ENCODE assay signal across 8 cellular contexts in the genomic region with DNA sequence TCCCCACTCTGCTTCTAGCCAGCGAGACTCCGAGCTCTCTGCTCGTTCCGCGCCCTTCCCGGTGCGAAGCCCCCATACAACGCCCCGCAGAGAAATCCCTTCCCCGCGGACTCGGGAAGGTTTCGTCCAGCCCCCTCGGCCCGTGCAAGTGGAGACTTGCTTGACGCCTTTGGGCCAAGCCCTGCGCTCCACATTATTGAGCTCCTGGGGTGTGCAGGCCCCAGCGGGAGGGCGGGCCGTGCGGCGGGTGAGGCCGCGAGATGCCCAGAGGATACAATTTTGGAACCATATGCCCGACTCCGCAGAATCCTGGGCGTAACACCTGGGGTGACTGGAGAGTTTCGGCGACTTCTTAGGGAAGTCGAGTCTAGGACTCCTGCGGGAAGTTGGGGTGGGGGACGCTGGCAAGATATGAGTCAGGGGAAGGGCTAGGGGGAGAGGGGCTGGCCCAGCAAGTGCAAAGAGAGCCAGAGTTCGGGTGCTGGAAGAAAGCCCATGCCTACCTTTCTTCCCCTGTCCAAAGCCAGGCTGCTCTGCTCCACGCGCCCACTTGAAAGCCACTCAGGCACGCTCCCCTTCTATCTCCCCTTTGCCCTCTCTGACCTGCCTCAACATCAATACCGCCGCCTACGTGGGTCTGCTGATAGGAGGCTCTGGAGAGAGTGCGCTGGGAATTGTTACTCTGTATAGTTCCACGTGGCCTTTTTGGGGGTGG. TPM values are rescaled to one million over a fixed set of nuclear protein-coding genes. Genes with fewer than 3 reads are reported as not detected.
A peak's percentile ranks its signal among the peaks of the same experiment; 100 is the strongest.
DNase-seq lines count a peak whose midpoint lies in the region; ATAC-seq and TF ChIP-seq lines count a peak whose summit lies in the region.

No MANE protein-coding gene starts in this region.

- no peak for TF ChIP-seq CTCF in left ventricle myocardium inferior (IDR thresholded peaks at IDR 0.05; ENCODE audit: borderline replicate concordance)
- TF ChIP-seq CTCF in dorsolateral prefrontal cortex (IDR thresholded peaks at IDR 0.05 in 54 of 56, conservative IDR thresholded peaks at IDR 0.05 in 2 of 56; ENCODE audit: low read depth in 1 of 56, partially characterized antibody in 56 of 56), result no peak

- H3K36me3 Mint-ChIP-seq in activated T-helper 1 cell treated with anti-CD3 and anti-CD28 coated beads, Interleukin-12 subunit alpha, Interleukin-12 subunit beta, Interleukin-2, Interleukin-4 antibody, amounts not matched to agents 30 ng/mL and 10 ng/mL and 1 ng/mL, durations not matched to agents 14 hours and 24 hours and 36 hours (ENCODE audit: low read depth), result peaks cover 2% of the 10 kb centered on the region

- ATAC-seq in Right ventricle myocardium superior (ENCODE audit: poor library complexity), result no peak

- no peaks in the 10 kb centered on the region for H3K9me3 ChIP-seq in left ventricle myocardium inferior (replicated peaks)

- no peaks in the 10 kb centered on the region for H3K27me3 Mint-ChIP-seq in activated T-helper 1 cell treated with anti-CD3 and anti-CD28 coated beads, Interleukin-12 subunit alpha, Interleukin-12 subunit beta, Interleukin-2, Interleukin-4 antibody, amounts not matched to agents 30 ng/mL and 10 ng/mL and 1 ng/mL, durations not matched to agents 14 hours and 24 hours and 36 hours (ENCODE audit: insufficient read depth)

- peaks cover 16% of the 10 kb centered on the region for H3K4me1 Mint-ChIP-seq in activated T-helper 1 cell treated with anti-CD3 and anti-CD28 coated beads, Interleukin-12 subunit alpha, Interleukin-12 subunit beta, Interleukin-2, Interleukin-4 antibody, amounts not matched to agents 30 ng/mL and 10 ng/mL and 1 ng/mL, durations not matched to agents 14 hours and 24 hours and 36 hours (ENCODE audit: low read depth)

- peak overlapping the region; percentile 66 for H3K4me3 Mint-ChIP-seq in activated T-helper 1 cell treated with anti-CD3 and anti-CD28 coated beads, Interleukin-12 subunit alpha, Interleukin-12 subunit beta, Interleukin-2, Interleukin-4 antibody, amounts not matched to agents 30 ng/mL and 10 ng/mL and 1 ng/mL, durations not matched to agents 14 hours and 24 hours and 36 hours

- H3K27ac Mint-ChIP-seq in activated T-helper 1 cell treated with anti-CD3 and anti-CD28 coated beads, Interleukin-12 subunit alpha, Interleukin-12 subunit beta, Interleukin-2, Interleukin-4 antibody, amounts not matched to agents 30 ng/mL and 10 ng/mL and 1 ng/mL, durations not matched to agents 14 hours and 24 hours and 36 hours, result peak overlapping the region; percentile 58

- H3K27ac ChIP-seq in left ventricle myocardium inferior (replicated peaks) (peak overlapping the region; percentile 87), dorsolateral prefrontal cortex (peak overlapping the region in 5 of 59 donors; percentile 6 to 68 (median 47))

- intact Hi-C loops in left ventricle myocardium inferior (cut with micrococcal nuclease) (no loop called here), Right ventricle myocardium superior (cut with DNase I) (no loop called here), dorsolateral prefrontal cortex (cut with DNase I) (no loop called here)
- intact Hi-C loops in activated T-helper 1 cell treated with anti-CD3 and anti-CD28 coated beads, Interleukin-12 subunit alpha, Interleukin-12 subunit beta, Interleukin-2, Interleukin-4 antibody, amounts not matched to agents 30 ng/mL and 10 ng/mL and 1 ng/mL, durations not matched to agents 14 hours and 24 hours and 36 hours (cut with micrococcal nuclease), result no loop called here

- H3K36me3 ChIP-seq in left ventricle myocardium inferior, result no peaks in the 10 kb centered on the region

- DNase-seq in left ventricle myocardium inferior (no peak), Right ventricle myocardium superior (no peak), kidney tubule cell (ENCODE audit: low spot score) (peak; percentile 32), 8988T (no peak), NCI-H446 treated with DMSO at 0.1 percent for 48 hours (lab: John Stamatoyannopoulos, UW) (no peak), NCI-H2196 treated with DMSO at 0.1 percent for 48 hours (lab: John Stamatoyannopoulos, UW; ENCODE audit: unreplicated experiment) (no peak), dorsolateral prefrontal cortex (no peak)
- DNase-seq in activated T-helper 1 cell treated with anti-CD3 and anti-CD28 coated beads, Interleukin-12 subunit alpha, Interleukin-12 subunit beta, Interleukin-2, Interleukin-4 antibody, amounts not matched to agents 30 ng/mL and 10 ng/mL and 1 ng/mL, durations not matched to agents 14 hours and 24 hours and 36 hours (ENCODE audit: low spot score), result no peak

- peaks cover 9% of the 10 kb centered on the region for H3K4me1 ChIP-seq in left ventricle myocardium inferior

- H3K27me3 ChIP-seq in left ventricle myocardium inferior (ENCODE audit: low read depth), result no peaks in the 10 kb centered on the region
- H3K27me3 ChIP-seq in dorsolateral prefrontal cortex, result peaks cover 0 to 75% (median 11%) of the 10 kb centered on the region in 45 donors

- peak overlapping the region; percentile 72 for H3K4me3 ChIP-seq in left ventricle myocardium inferior
- peak overlapping the region in 28 of 59 donors; percentile 18 to 67 (median 56) for H3K4me3 ChIP-seq in dorsolateral prefrontal cortex

- H3K9me3 Mint-ChIP-seq in activated T-helper 1 cell treated with anti-CD3 and anti-CD28 coated beads, Interleukin-12 subunit alpha, Interleukin-12 subunit beta, Interleukin-2, Interleukin-4 antibody, amounts not matched to agents 30 ng/mL and 10 ng/mL and 1 ng/mL, durations not matched to agents 14 hours and 24 hours and 36 hours, result no peaks in the 10 kb centered on the region

RNA-seq across cellular contexts. Expression of a gene that starts 1.1 kb away (rescaled TPM):
- total RNA-seq in left ventricle myocardium inferior (2.2 TPM), Right ventricle myocardium superior (2.0 TPM), dorsolateral prefrontal cortex (1 to 10 TPM in 98 of 120 experiments, under 1 TPM in 22; 0.33 to 3.6 (median 1.6) TPM)
- total RNA-seq in activated T-helper 1 cell treated with anti-CD3 and anti-CD28 coated beads, Interleukin-12 subunit alpha, Interleukin-12 subunit beta, Interleukin-2, Interleukin-4 antibody, amounts not matched to agents 30 ng/mL and 10 ng/mL and 1 ng/mL, durations not matched to agents 14 hours and 24 hours and 36 hours, result 26.1 and 26.6 TPM in 2 replicates

RNA-seq across cellular contexts. Expression of a gene that starts 54.3 kb away (rescaled TPM):
- total RNA-seq in left ventricle myocardium inferior, result 127 TPM
- total RNA-seq in Right ventricle myocardium superior, result 142 TPM
- total RNA-seq in activated T-helper 1 cell treated with anti-CD3 and anti-CD28 coated beads, Interleukin-12 subunit alpha, Interleukin-12 subunit beta, Interleukin-2, Interleukin-4 antibody, amounts not matched to agents 30 ng/mL and 10 ng/mL and 1 ng/mL, durations not matched to agents 14 hours and 24 hours and 36 hours, result 46.0 and 50.2 TPM in 2 replicates
- 10 to 100 TPM; 12.9 to 31.9 (median 21.2) TPM for total RNA-seq in dorsolateral prefrontal cortex
